In the genomic region with DNA sequence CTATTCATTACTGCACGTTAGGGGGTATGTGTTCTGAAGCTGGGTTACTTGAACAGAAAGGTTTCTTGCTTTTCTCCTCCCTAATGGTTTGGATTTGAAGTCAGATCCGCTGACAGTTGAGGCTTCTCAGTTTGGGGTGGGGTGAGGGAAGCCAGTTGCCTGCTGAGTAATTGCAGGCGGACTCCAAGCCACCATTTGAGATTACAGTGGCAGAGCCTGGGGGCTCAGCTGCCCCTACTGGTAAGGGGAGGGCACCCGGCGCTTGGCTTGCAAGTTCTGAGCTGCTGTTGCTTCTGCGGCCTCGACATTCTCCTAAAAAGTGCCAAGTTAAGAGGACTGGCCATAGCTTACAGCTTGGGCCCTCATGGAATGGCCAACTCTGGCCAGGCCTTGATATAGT, we compare ENCODE assay signal across 8 cellular contexts. TPM values are rescaled to one million over a fixed set of nuclear protein-coding genes. Genes with fewer than 3 reads are reported as not detected.
DNase-seq lines count a peak whose midpoint lies in the region; ATAC-seq and TF ChIP-seq lines count a peak whose summit lies in the region.

No MANE protein-coding gene starts in this region.

- in situ Hi-C loops in brain microvascular endothelial cell (cut with HindIII; ENCODE audit: low pct_ligation_motif_present, low sequenced_read_pairs) = no loop called here

- no peaks in the 10 kb centered on the region for H3K79me2 ChIP-seq in KMS-11 (ENCODE audit: insufficient read depth, low read depth)

- TF ChIP-seq CTCF in KMS-11 (conservative IDR thresholded peaks at IDR 0.05; ENCODE audit: low read depth, low read length) (no peak), brain microvascular endothelial cell (IDR thresholded peaks at IDR 0.05; ENCODE audit: low read depth, low read length, missing control alignments) (peak; percentile 9)

- peaks cover 87% of the 10 kb centered on the region for H3K27me3 Mint-ChIP-seq in CD4-positive, CD25-positive, alpha-beta regulatory T cell

- peaks cover 0 to 2% (median 0%) of the 10 kb centered on the region in 7 donors for H3K9me3 Mint-ChIP-seq in CD4-positive, CD25-positive, alpha-beta regulatory T cell

- peak overlapping the region; percentile 86; the same call in 1 of the 2 replicates for H2AFZ ChIP-seq in KMS-11 (ENCODE audit: low read depth)

- no peaks in the 10 kb centered on the region for H4K20me1 ChIP-seq in KMS-11 (ENCODE audit: insufficient read depth)

- no peak for ATAC-seq in CD4-positive, CD25-positive, alpha-beta regulatory T cell (ENCODE audit: low read depth in 2 of 2)
- no peak for ATAC-seq in GM19395 (IDR thresholded peaks at IDR 0.05; ENCODE audit: unreplicated experiment)
- no peak for ATAC-seq in HG03025 (IDR thresholded peaks at IDR 0.05; ENCODE audit: low FRiP score, unreplicated experiment)
- no peak for ATAC-seq in GM18519 (IDR thresholded peaks at IDR 0.05; ENCODE audit: low FRiP score, unreplicated experiment)

- H3K4me3 ChIP-seq in CD4-positive, CD25-positive, alpha-beta regulatory T cell (ENCODE audit: low read depth, low read length) = peak overlapping the region; percentile 24
- H3K4me3 ChIP-seq in KMS-11 (IDR thresholded peaks at IDR 0.05; ENCODE audit: insufficient read depth, low read depth, low read length) (no peak overlapping the region), brain microvascular endothelial cell (ENCODE audit: low read depth, low read length) (no peak overlapping the region), mucosa of stomach (ENCODE audit: low read length) (peak overlapping the region; percentile 35)

- no peak overlapping the region for H3K27ac ChIP-seq in CD4-positive, CD25-positive, alpha-beta regulatory T cell (ENCODE audit: insufficient read depth, low read length, poor library complexity, severe bottlenecking)
- H3K27ac ChIP-seq in KMS-11 (no peak overlapping the region), brain microvascular endothelial cell (no peak overlapping the region)

- H3K27ac Mint-ChIP-seq in CD4-positive, CD25-positive, alpha-beta regulatory T cell = no peak overlapping the region

- DNase-seq in CD4-positive, CD25-positive, alpha-beta regulatory T cell = no peak
- no peak for DNase-seq in brain microvascular endothelial cell
- DNase-seq in DMS153 treated with DMSO at 0.1 percent for 48 hours (lab: John Stamatoyannopoulos, UW; ENCODE audit: unreplicated experiment) = no peak

- H3K9ac ChIP-seq in KMS-11 (no peak overlapping the region; the same call in 1 of the 2 replicates), mucosa of stomach (ENCODE audit: low read length) (peak overlapping the region; percentile 83)

- H3K27me3 ChIP-seq in CD4-positive, CD25-positive, alpha-beta regulatory T cell (ENCODE audit: control insufficient read depth, insufficient read depth, low read length) = peaks cover 48% of the 10 kb centered on the region
- peaks cover 50% of the 10 kb centered on the region for H3K27me3 ChIP-seq in KMS-11 (ENCODE audit: insufficient read depth, low read depth)
- peaks cover 73% of the 10 kb centered on the region for H3K27me3 ChIP-seq in brain microvascular endothelial cell (replicated peaks)
- H3K27me3 ChIP-seq in mucosa of stomach (ENCODE audit: control insufficient read depth, insufficient read depth, low read length) = no peaks in the 10 kb centered on the region

- H3K36me3 ChIP-seq in CD4-positive, CD25-positive, alpha-beta regulatory T cell (ENCODE audit: control insufficient read depth, insufficient read depth, low read length) = no peaks in the 10 kb centered on the region
- H3K36me3 ChIP-seq in KMS-11 (ENCODE audit: insufficient read depth) = no peaks in the 10 kb centered on the region
- H3K36me3 ChIP-seq in brain microvascular endothelial cell (replicated peaks) = no peaks in the 10 kb centered on the region
- H3K36me3 ChIP-seq in mucosa of stomach (ENCODE audit: control insufficient read depth, insufficient read depth, low read length) = no peaks in the 10 kb centered on the region

- H3K4me1 Mint-ChIP-seq in CD4-positive, CD25-positive, alpha-beta regulatory T cell = peaks cover 16 to 49% (median 40%) of the 10 kb centered on the region in 4 donors

- peak overlapping the region; percentile 94 for H3K4me2 ChIP-seq in KMS-11

- peak overlapping the region; percentile 71 to 80 (median 76) for H3K4me3 Mint-ChIP-seq in CD4-positive, CD25-positive, alpha-beta regulatory T cell

- no peaks in the 10 kb centered on the region for H3K36me3 Mint-ChIP-seq in CD4-positive, CD25-positive, alpha-beta regulatory T cell

- no peaks in the 10 kb centered on the region for H3K9me3 ChIP-seq in CD4-positive, CD25-positive, alpha-beta regulatory T cell (ENCODE audit: control insufficient read depth in 2 of 2, low read length in 2 of 2)
- H3K9me3 ChIP-seq in mucosa of stomach (ENCODE audit: control insufficient read depth, low read length) = no peaks in the 10 kb centered on the region

- peaks cover 46% of the 10 kb centered on the region for H3K4me1 ChIP-seq in CD4-positive, CD25-positive, alpha-beta regulatory T cell (ENCODE audit: control insufficient read depth, insufficient read depth, low read length, poor library complexity, severe bottlenecking)
- H3K4me1 ChIP-seq in KMS-11 (ENCODE audit: low read depth, poor library complexity, severe bottlenecking) = peaks cover 42% of the 10 kb centered on the region
- H3K4me1 ChIP-seq in mucosa of stomach (ENCODE audit: control insufficient read depth, insufficient read depth, low read length) = peaks cover 55% of the 10 kb centered on the region

RNA-seq across cellular contexts. Expression of gene GRHL3, which starts 2.0 kb away (rescaled TPM):
- not detected for total RNA-seq in CD4-positive, CD25-positive, alpha-beta regulatory T cell
- polyA plus RNA-seq in CD4-positive, CD25-positive, alpha-beta regulatory T cell = not detected

Comparison
In these comparisons a context has a peak if more than half of its experiments do, and no peak if none do; other contexts are left out.
1. H3K4me3 ChIP-seq: peak in CD4-positive, CD25-positive, alpha-beta regulatory T cell (single experiment) and mucosa of stomach (single experiment); none in KMS-11 (single experiment) and brain microvascular endothelial cell (single experiment).